8 cellular contexts compared by ENCODE assay signal in the genomic region with DNA sequence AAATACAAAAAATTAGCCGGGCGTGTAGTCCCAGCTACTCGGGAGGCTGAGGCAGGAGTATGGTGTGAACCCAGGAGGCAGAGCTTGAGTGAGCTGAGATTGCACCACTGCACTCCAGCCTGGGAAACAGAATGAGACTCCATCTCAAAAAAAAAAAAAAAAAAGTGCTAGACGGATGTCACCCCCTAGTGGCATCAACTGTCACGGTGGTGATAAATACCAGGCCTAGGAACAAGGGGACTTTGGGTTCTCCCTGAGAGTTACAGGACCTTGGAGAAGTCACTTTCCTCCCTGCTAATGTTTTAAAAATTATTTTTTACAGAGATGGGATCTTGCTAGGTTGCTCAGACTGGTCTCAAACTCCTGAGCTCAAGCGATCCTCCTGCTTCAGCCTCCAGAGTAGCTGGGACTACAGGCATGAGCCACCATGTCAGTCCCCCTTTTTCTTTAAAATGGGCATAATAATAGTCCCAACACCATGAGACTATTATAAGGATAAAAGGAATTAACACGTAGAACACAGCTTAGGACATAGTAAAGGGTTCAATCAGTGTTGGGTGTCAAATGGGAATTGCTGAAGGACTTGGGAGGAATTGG. TPM values are rescaled to one million over a fixed set of nuclear protein-coding genes. Genes with fewer than 3 reads are reported as not detected.
DNase-seq lines count a peak whose midpoint lies in the region; ATAC-seq and TF ChIP-seq lines count a peak whose summit lies in the region.

No MANE protein-coding gene starts in this region.

- H3K9me2 ChIP-seq in PC-3 (replicated peaks; ENCODE audit: low read length) = no peaks in the 10 kb centered on the region

- no peaks in the 10 kb centered on the region for H3F3A ChIP-seq in PC-3 (ENCODE audit: low read length, unreplicated experiment)

- no TSS peak for BruUV-seq in PC-3 (replicated peaks; lab: Mats Ljungman, UMichigan)

- H3K27ac ChIP-seq in PC-3 (ENCODE audit: low read length) = no peak overlapping the region

- H2AFZ ChIP-seq in PC-3 (ENCODE audit: low read length) = no peak overlapping the region

- H4K20me1 ChIP-seq in PC-3 (ENCODE audit: low read length) = no peaks in the 10 kb centered on the region

- POLR2A ChIA-PET in PC-3 (lab: Charles Lee; ENCODE audit: unreplicated experiment) = no interaction called here

- H3K4me1 ChIP-seq in PC-3 (ENCODE audit: insufficient read depth, low read length) = no peaks in the 10 kb centered on the region

- H3K27me3 ChIP-seq in PC-3 (ENCODE audit: low read length) = no peaks in the 10 kb centered on the region

- H3K36me3 ChIP-seq in PC-3 (ENCODE audit: low read depth, low read length) = no peaks in the 10 kb centered on the region

- TF ChIP-seq CTCF in PC-3 (conservative IDR thresholded peaks at IDR 0.05; ENCODE audit: low read depth, low read length) (peak; percentile 40; the same call in 1 of the 2 replicates), fibroblast of mammary gland (conservative IDR thresholded peaks at IDR 0.05; ENCODE audit: control insufficient read depth, insufficient read depth, low read depth, low read length) (peak; percentile 24)

- no peak overlapping the region for H3K4me2 ChIP-seq in PC-3 (ENCODE audit: low read length)

- intact Hi-C loops in PC-3 (cut with micrococcal nuclease) = no loop called here

- H3K4me3 ChIP-seq in PC-3 (ENCODE audit: low read length) (no peak overlapping the region), fibroblast of mammary gland (ENCODE audit: control insufficient read depth, low read depth, low read length) (no peak overlapping the region)

- no peaks in the 10 kb centered on the region for H3K79me2 ChIP-seq in PC-3 (ENCODE audit: low read length)

- DNase-seq in AG08395 (ENCODE audit: low spot score) (peak; percentile 35), ELF-1 (ENCODE audit: low read depth, low spot score) (peak; percentile 32), PC-3 (peak; percentile 39), fibroblast of mammary gland (ENCODE audit: low read depth) (peak; percentile 24), iPS-NIHi11 (ENCODE audit: low spot score) (no peak), DMS79 treated with DMSO at 0.1 percent for 48 hours (lab: John Stamatoyannopoulos, UW) (no peak)

- CTCF ChIA-PET in PC-3 (lab: Charles Lee) = interaction anchor here (0.7 kb wide), 1 partner anchor 20 kb away, joined by 5 read pairs; no protein-coding TSS in a partner anchor

- H3K9ac ChIP-seq in PC-3 (ENCODE audit: low read length) = no peak overlapping the region

- no peaks in the 10 kb centered on the region for H3K9me3 ChIP-seq in PC-3 (ENCODE audit: low read length)

- ATAC-seq in PC-3 (peak; percentile 45), GM19035 (IDR thresholded peaks at IDR 0.05; ENCODE audit: unreplicated experiment) (no peak), HG03565 (IDR thresholded peaks at IDR 0.05; ENCODE audit: unreplicated experiment) (no peak)

RNA-seq across cellular contexts. Expression of a gene that starts 2.6 kb away (rescaled TPM):
- not detected in 2 replicates for total RNA-seq in PC-3 (2014; rRNA removed)

RNA-seq across cellular contexts. Expression of a gene that starts 5.9 kb away (rescaled TPM):
- total RNA-seq in PC-3 (2014; rRNA removed) = 17.7 and 27.1 TPM in 2 replicates

Comparison
In these comparisons a context has a peak if more than half of its experiments do, and no peak if none do; other contexts are left out.
1. DNase-seq: peak in AG08395 (single experiment), ELF-1 (single experiment), PC-3 (single experiment) and fibroblast of mammary gland (single experiment); none in iPS-NIHi11 (single experiment) and DMS79 treated with DMSO at 0.1 percent for 48 hours (single experiment).